2 cellular contexts compared by ENCODE assay signal in genomic region chr22:20208713-20209310, GRCh38.
TF ChIP-seq lines count a peak whose summit lies in the region.

No MANE protein-coding gene starts in this region.

TF ChIP-seq in HEK293, 187 proteins besides CTCF, POLR2A, EP300 and RAD21:
- TF ChIP-seq ZFHX2 (tag by site-specific recombination; conservative IDR thresholded peaks at IDR 0.05) = 0 out of 2 replicates have a peak, but pooled peaks have one; percentile 11
- no peak for TF ChIP-seq ZNF121 (tag by site-specific recombination; IDR thresholded peaks at IDR 0.05)
- TF ChIP-seq SCRT2 (tag by site-specific recombination; IDR thresholded peaks at IDR 0.05) = 0 out of 2 replicates have a peak, but pooled peaks have one; percentile 42
- 0 out of 2 replicates have a peak, but pooled peaks have one; percentile 27 for TF ChIP-seq KLF1 (tag by site-specific recombination; IDR thresholded peaks at IDR 0.05)
- peak; percentile 52 for TF ChIP-seq SP2 (tag by site-specific recombination; IDR thresholded peaks at IDR 0.05)
- peak; percentile 33; the same call in 1 of the 2 replicates for TF ChIP-seq KLF9 (tag by site-specific recombination; IDR thresholded peaks at IDR 0.05; ENCODE audit: low read depth)
- TF ChIP-seq GLIS2 (tag by site-specific recombination; IDR thresholded peaks at IDR 0.05) = 0 out of 2 replicates have a peak, but pooled peaks have one; percentile 7
- no peak for TF ChIP-seq ZNF585B (tag by site-specific recombination; IDR thresholded peaks at IDR 0.05)

TF ChIP-seq in K562, 482 proteins besides CTCF, POLR2A, EP300 and RAD21 (continues in another document):
- TF ChIP-seq MLX (CRISPR knock-in tag; conservative IDR thresholded peaks at IDR 0.05) (0 out of 4 replicates have a peak, but pooled peaks of 1 of the 2 experiments have one; percentile 30), PRMT5 (CRISPR knock-in tag; IDR thresholded peaks at IDR 0.05) (0 out of 2 replicates have a peak, but pooled peaks have one; percentile 41), E2F3 (CRISPR knock-in tag; IDR thresholded peaks at IDR 0.05) (no peak), ZNF780A (CRISPR knock-in tag; IDR thresholded peaks at IDR 0.05) (no peak), HDAC6 (IDR thresholded peaks at IDR 0.05; ENCODE audit: low read depth, low read length) (no peak), BRD9 (IDR thresholded peaks at IDR 0.05; ENCODE audit: low read depth, partially characterized antibody) (no peak), POLR2H (tag; IDR thresholded peaks at IDR 0.05; ENCODE audit: low read depth) (no peak), EHMT2 (IDR thresholded peaks at IDR 0.05) (no peak), MYBL2 (IDR thresholded peaks at IDR 0.05; ENCODE audit: low read depth) (no peak), MYBL2 (CRISPR knock-in tag; IDR thresholded peaks at IDR 0.05; ENCODE audit: borderline replicate concordance) (no peak), PBX2 (CRISPR knock-in tag; IDR thresholded peaks at IDR 0.05; ENCODE audit: low read depth) (no peak), PBX2 (tag; conservative IDR thresholded peaks at IDR 0.05; ENCODE audit: low read depth) (no peak), SLC30A9 (CRISPR knock-in tag; IDR thresholded peaks at IDR 0.05) (no peak), RBM14 (IDR thresholded peaks at IDR 0.05; ENCODE audit: borderline replicate concordance, insufficient read depth, low read depth, low read length) (0 out of 2 replicates have a peak, but pooled peaks have one; percentile 62), ZNF165 (CRISPR knock-in tag; IDR thresholded peaks at IDR 0.05; ENCODE audit: borderline replicate concordance) (no peak), BRD4 (IDR thresholded peaks at IDR 0.05) (no peak), BCLAF1 (IDR thresholded peaks at IDR 0.05; ENCODE audit: borderline replicate concordance in 1 of 2, control insufficient read depth in 1 of 2, low read depth in 2 of 2, low read length in 1 of 2) (no peak), ID3 (CRISPR knock-in tag; IDR thresholded peaks at IDR 0.05) (no peak), ID3 (tag; IDR thresholded peaks at IDR 0.05) (no peak), ZBTB40 (IDR thresholded peaks at IDR 0.05) (no peak), ZBTB40 (CRISPR knock-in tag; IDR thresholded peaks at IDR 0.05) (0 out of 2 replicates have a peak, but pooled peaks have one; percentile 8), STAT6 (CRISPR knock-in tag; IDR thresholded peaks at IDR 0.05) (peak; percentile 81; the same call in 1 of the 2 replicates), RCOR1 (IDR thresholded peaks at IDR 0.05; ENCODE audit: borderline replicate concordance in 1 of 2, low read depth in 2 of 2, low read length in 2 of 2) (no peak), CBFB (CRISPR knock-in tag; IDR thresholded peaks at IDR 0.05) (no peak), ZNF707 (CRISPR knock-in tag; conservative IDR thresholded peaks at IDR 0.05) (no peak), FOSL1 (tag; conservative IDR thresholded peaks at IDR 0.05) (no peak), KLF13 (tag; IDR thresholded peaks at IDR 0.05; ENCODE audit: borderline replicate concordance, low read depth) (0 out of 2 replicates have a peak, but pooled peaks have one; percentile 15), E2F1 (CRISPR knock-in tag; IDR thresholded peaks at IDR 0.05) (peak; percentile 55; the same call in 1 of the 2 replicates)
